ENCODE assay signal across 16 cellular contexts in genomic region chr3:171860830-171861535, GRCh38. TPM values are rescaled to one million over a fixed set of nuclear protein-coding genes. Genes with fewer than 3 reads are reported as not detected.
DNase-seq lines count a peak whose midpoint lies in the region; ATAC-seq and TF ChIP-seq lines count a peak whose summit lies in the region.
"Had no signal": no experiment of that assay in that cellular context is flagged by ENCODE, and none has a peak within 500 bp of the region (broad histone marks: within the 10 kb centered on the region; RNA-seq: fewer than 3 reads in every experiment).

No MANE protein-coding gene starts in this region.

- H3K9me2 ChIP-seq in GM23338 (ENCODE audit: insufficient read depth), result no peaks in the 10 kb centered on the region

- TF ChIP-seq CTCF in GM23338 (conservative IDR thresholded peaks at IDR 0.05; ENCODE audit: low read depth in 2 of 2), result no peak
- TF ChIP-seq CTCF in brain microvascular endothelial cell (IDR thresholded peaks at IDR 0.05; ENCODE audit: low read depth, low read length, missing control alignments), result no peak
- no peak for TF ChIP-seq CTCF in thoracic aorta (IDR thresholded peaks at IDR 0.05)
- no peak for TF ChIP-seq CTCF in CD4-positive, alpha-beta T cell (IDR thresholded peaks at IDR 0.05)

- no peaks in the 10 kb centered on the region for H4K20me1 ChIP-seq in GM23338 (replicated peaks; ENCODE audit: insufficient read depth)

- no peak overlapping the region for H3K27ac ChIP-seq in GM23338 (ENCODE audit: low read depth)
- peak overlapping the region; percentile 27 for H3K27ac ChIP-seq in brain microvascular endothelial cell
- no peak overlapping the region for H3K27ac ChIP-seq in thoracic aorta
- H3K27ac ChIP-seq in CD4-positive, alpha-beta memory T cell (ENCODE audit: low read depth, low read length), result no peak overlapping the region
- no peak overlapping the region for H3K27ac ChIP-seq in CD4-positive, alpha-beta T cell (ENCODE audit: low read depth, low read length)
- H3K27ac ChIP-seq: colonic mucosa, hepatocyte had no signal

- H3K79me2 ChIP-seq in GM23338 (replicated peaks; ENCODE audit: insufficient read depth), result no peaks in the 10 kb centered on the region
- H3K79me2 ChIP-seq: hepatocyte had no signal

- no peaks in the 10 kb centered on the region for H3K9me3 ChIP-seq in thoracic aorta
- no peaks in the 10 kb centered on the region for H3K9me3 ChIP-seq in CD4-positive, alpha-beta memory T cell (ENCODE audit: control insufficient read depth in 1 of 2, low read length in 2 of 2)
- no peaks in the 10 kb centered on the region for H3K9me3 ChIP-seq in CD4-positive, alpha-beta T cell (ENCODE audit: control insufficient read depth, low read length)
- H3K9me3 ChIP-seq: colonic mucosa had no signal

- H3K4me3 ChIP-seq in GM23338 (no peak overlapping the region), brain microvascular endothelial cell (ENCODE audit: low read depth, low read length) (no peak overlapping the region), thoracic aorta (no peak overlapping the region)
- H3K4me3 ChIP-seq in CD4-positive, alpha-beta memory T cell (ENCODE audit: low read length in 2 of 2), result no peak overlapping the region
- H3K4me3 ChIP-seq: colonic mucosa, hepatocyte had no signal

- DNase-seq in GM23338 (ENCODE audit: low spot score), result no peak
- DNase-seq in brain microvascular endothelial cell, result peak; percentile 67
- DNase-seq in left lobe of liver (ENCODE audit: low spot score), result no peak
- DNase-seq in thoracic aorta (ENCODE audit: low spot score), result no peak
- DNase-seq in CD4-positive, alpha-beta memory T cell, result no peak
- DNase-seq in T1000 (lab: John Stamatoyannopoulos, UW), result no peak
- DNase-seq in activated naive CD4-positive, alpha-beta T cell treated with Interleukin-2 at 50 U/mL for 16 hours, result no peak
- DNase-seq in CD4-positive, alpha-beta T cell, result no peak
- DNase-seq: colonic mucosa; naive thymus-derived CD8-positive, alpha-beta T cell; NCI-H2029 treated with DMSO at 0.1 percent for 48 hours; PC-3; stimulated activated CD4-positive, alpha-beta T cell treated with anti-CD3 and anti-CD28 coated beads, Interleukin-1b, Interleukin-23, amount 100 ng/mL, for 48 hours; stimulated activated naive CD8-positive, alpha-beta T cell treated with anti-CD3 and anti-CD28 coated beads, Interleukin-15, Interleukin-2, amounts not matched to agents 100 U/mL and 50 U/mL, for 24 hours had no signal

- no peak overlapping the region for H3K27ac Mint-ChIP-seq in GM23338
- H3K27ac Mint-ChIP-seq in CD4-positive, alpha-beta memory T cell, result no peak overlapping the region
- H3K27ac Mint-ChIP-seq in CD4-positive, alpha-beta T cell, result no peak overlapping the region
- H3K27ac Mint-ChIP-seq: activated T-helper 1 cell treated with anti-CD3 and anti-CD28 coated beads, Interleukin-12 subunit alpha, Interleukin-12 subunit beta, Interleukin-2, Interleukin-4 antibody, amounts not matched to agents 30 ng/mL and 10 ng/mL and 1 ng/mL, durations not matched to agents 14 hours and 24 hours and 36 hours had no signal

- in situ Hi-C loops in brain microvascular endothelial cell (cut with HindIII; ENCODE audit: low pct_ligation_motif_present, low sequenced_read_pairs), result no loop called here

- no peak overlapping the region for H3K4me3 Mint-ChIP-seq in GM23338
- no peak overlapping the region for H3K4me3 Mint-ChIP-seq in CD4-positive, alpha-beta memory T cell
- no peak overlapping the region for H3K4me3 Mint-ChIP-seq in CD4-positive, alpha-beta T cell
- H3K4me3 Mint-ChIP-seq: activated T-helper 1 cell treated with anti-CD3 and anti-CD28 coated beads, Interleukin-12 subunit alpha, Interleukin-12 subunit beta, Interleukin-2, Interleukin-4 antibody, amounts not matched to agents 30 ng/mL and 10 ng/mL and 1 ng/mL, durations not matched to agents 14 hours and 24 hours and 36 hours; naive thymus-derived CD8-positive, alpha-beta T cell had no signal

- H3K4me1 ChIP-seq in GM23338 (ENCODE audit: insufficient read depth), result peaks cover 14% of the 10 kb centered on the region; the same call in 1 of the 2 replicates
- H3K4me1 ChIP-seq in thoracic aorta (ENCODE audit: control insufficient read depth in 1 of 2, low read depth in 2 of 2), result peaks cover 8 to 18% of the 10 kb centered on the region in 2 donors
- no peaks in the 10 kb centered on the region for H3K4me1 ChIP-seq in CD4-positive, alpha-beta memory T cell (ENCODE audit: insufficient read depth, low read length)
- H3K4me1 ChIP-seq: colonic mucosa had no signal

- H3K4me2 ChIP-seq in GM23338, result no peak overlapping the region
- H3K4me2 ChIP-seq: hepatocyte had no signal

- H3K27me3 Mint-ChIP-seq in GM23338 (ENCODE audit: insufficient read depth, low read depth, poor library complexity), result peaks cover 2% of the 10 kb centered on the region
- H3K27me3 Mint-ChIP-seq in CD4-positive, alpha-beta memory T cell, result peaks cover 0 to 4% of the 10 kb centered on the region in 2 donors
- peaks cover 6% of the 10 kb centered on the region for H3K27me3 Mint-ChIP-seq in CD4-positive, alpha-beta T cell

- CTCF ChIA-PET in CD4-positive, alpha-beta memory T cell (lab: Charles Lee; ENCODE audit: partially characterized antibody), result no interaction called here
- CTCF ChIA-PET in CD4-positive, alpha-beta T cell (lab: Charles Lee), result no interaction called here

- peaks cover 11% of the 10 kb centered on the region for H3K4me1 Mint-ChIP-seq in GM23338
- no peaks in the 10 kb centered on the region for H3K4me1 Mint-ChIP-seq in CD4-positive, alpha-beta memory T cell
- no peaks in the 10 kb centered on the region for H3K4me1 Mint-ChIP-seq in CD4-positive, alpha-beta T cell (ENCODE audit: low read depth)
- H3K4me1 Mint-ChIP-seq: naive thymus-derived CD8-positive, alpha-beta T cell had no signal

- peaks cover 9% of the 10 kb centered on the region; the same call in 1 of the 2 replicates for H3K36me3 ChIP-seq in GM23338 (ENCODE audit: insufficient read depth)
- H3K36me3 ChIP-seq in brain microvascular endothelial cell (replicated peaks), result no peaks in the 10 kb centered on the region
- H3K36me3 ChIP-seq in thoracic aorta, result no peaks in the 10 kb centered on the region
- no peaks in the 10 kb centered on the region for H3K36me3 ChIP-seq in CD4-positive, alpha-beta memory T cell (ENCODE audit: insufficient read depth, low read length)
- H3K36me3 ChIP-seq: colonic mucosa had no signal

- peaks cover 31% of the 10 kb centered on the region; the same call in 2 of the 3 replicates for H3K9me3 Mint-ChIP-seq in GM23338
- H3K9me3 Mint-ChIP-seq in CD4-positive, alpha-beta memory T cell, result peaks cover 0 to 6% (median 2%) of the 10 kb centered on the region in 8 donors
- H3K9me3 Mint-ChIP-seq in CD4-positive, alpha-beta T cell, result no peaks in the 10 kb centered on the region

- peaks cover 18% of the 10 kb centered on the region; the same call in 2 of the 3 replicates for H3K36me3 Mint-ChIP-seq in GM23338 (ENCODE audit: low read depth)
- H3K36me3 Mint-ChIP-seq in CD4-positive, alpha-beta memory T cell, result no peaks in the 10 kb centered on the region
- no peaks in the 10 kb centered on the region for H3K36me3 Mint-ChIP-seq in CD4-positive, alpha-beta T cell (ENCODE audit: low read depth)

- H3F3A ChIP-seq in GM23338 (replicated peaks; ENCODE audit: low read depth), result no peaks in the 10 kb centered on the region

- POLR2A ChIA-PET in CD4-positive, alpha-beta memory T cell (lab: Charles Lee; ENCODE audit: partially characterized antibody), result no interaction called here
- POLR2A ChIA-PET in CD4-positive, alpha-beta T cell (lab: Charles Lee), result no interaction called here

- no peaks in the 10 kb centered on the region for H3K27me3 ChIP-seq in GM23338 (ENCODE audit: insufficient read depth)
- H3K27me3 ChIP-seq in brain microvascular endothelial cell (replicated peaks), result no peaks in the 10 kb centered on the region
- H3K27me3 ChIP-seq in thoracic aorta (replicated peaks; ENCODE audit: insufficient read depth), result no peaks in the 10 kb centered on the region
- peaks cover 3% of the 10 kb centered on the region for H3K27me3 ChIP-seq in CD4-positive, alpha-beta memory T cell (ENCODE audit: insufficient read depth, low read length)
- H3K27me3 ChIP-seq in CD4-positive, alpha-beta T cell (ENCODE audit: control insufficient read depth, insufficient read depth, low read length), result no peaks in the 10 kb centered on the region
- H3K27me3 ChIP-seq: colonic mucosa, hepatocyte had no signal

- intact Hi-C loops in CD4-positive, alpha-beta memory T cell (cut with micrococcal nuclease), result no loop called here
- intact Hi-C loops in CD4-positive, alpha-beta T cell (cut with DNase I, micrococcal nuclease), result no loop called here

- no peak for ATAC-seq in GM23338
- ATAC-seq in left lobe of liver, result peak; percentile 46
- peak; percentile 55 for ATAC-seq in thoracic aorta (ENCODE audit: insufficient number of reproducible peaks, low FRiP score, low read depth)
- ATAC-seq in CD4-positive, alpha-beta T cell (ENCODE audit: poor library complexity), result no peak
- ATAC-seq: naive thymus-derived CD8-positive, alpha-beta T cell; PC-3; stimulated activated naive CD8-positive, alpha-beta T cell treated with anti-CD3 and anti-CD28 coated beads, Interleukin-15, Interleukin-2, amounts not matched to agents 100 U/mL and 50 U/mL, for 24 hours had no signal

- 0 out of 2 replicates have a peak overlapping the region, but pooled peaks have one; percentile 10 for H2AFZ ChIP-seq in GM23338
- H2AFZ ChIP-seq: hepatocyte had no signal

TF ChIP-seq in GM23338, 12 proteins besides CTCF, POLR2A, EP300 and RAD21 (continues in another document):
- TF ChIP-seq POLR2AphosphoS5 (IDR thresholded peaks at IDR 0.05; ENCODE audit: low read depth) (no peak), NANOG (IDR thresholded peaks at IDR 0.05; ENCODE audit: borderline replicate concordance) (no peak), CREB1 (CRISPR knock-in tag; IDR thresholded peaks at IDR 0.05; ENCODE audit: low read depth) (no peak), JUNB (IDR thresholded peaks at IDR 0.05; ENCODE audit: unreplicated experiment) (no peak), EZH2 (IDR thresholded peaks at IDR 0.05; ENCODE audit: low read depth, unreplicated experiment) (no peak), ZNF331 (CRISPR knock-in tag; IDR thresholded peaks at IDR 0.05; ENCODE audit: low read depth) (no peak)

RNA-seq across cellular contexts. Expression of gene TMEM212, which starts 17.8 kb away (rescaled TPM):
- not detected in 2 replicates for total RNA-seq in GM23338 (2014; rRNA removed; shearing (Covaris generic))
- not detected in 2 replicates for polyA plus RNA-seq in GM23338 (2016; fragmentation: Nextera tagmentation; extraction: Ambion mirVana)
- not detected for total RNA-seq in left lobe of liver
- total RNA-seq in thoracic aorta, result not detected
- total RNA-seq in CD4-positive, alpha-beta memory T cell, result not detected
- polyA plus RNA-seq in CD4-positive, alpha-beta memory T cell, result not detected
- not detected for total RNA-seq in CD4-positive, alpha-beta T cell
- total RNA-seq: activated T-helper 1 cell treated with anti-CD3 and anti-CD28 coated beads, Interleukin-12 subunit alpha, Interleukin-12 subunit beta, Interleukin-2, Interleukin-4 antibody, amounts not matched to agents 30 ng/mL and 10 ng/mL and 1 ng/mL, durations not matched to agents 14 hours and 24 hours and 36 hours; colonic mucosa; hepatocyte; naive thymus-derived CD8-positive, alpha-beta T cell; PC-3 had no signal
- polyA plus RNA-seq: hepatocyte; naive thymus-derived CD8-positive, alpha-beta T cell had no signal

RNA-seq across cellular contexts. Expression of gene PLD1, which starts 50.7 kb away (rescaled TPM):
- total RNA-seq in GM23338 (2014; rRNA removed; shearing (Covaris generic)), result 2.2 and 6.7 TPM in 2 replicates
- polyA plus RNA-seq in GM23338 (2016; fragmentation: Nextera tagmentation; extraction: Ambion mirVana), result 1.4 and 2.0 TPM in 2 replicates
- total RNA-seq in left lobe of liver (15.2 TPM), thoracic aorta (10 to 100 TPM; 51.3 to 95.2 TPM)
- 1 to 10 TPM; 1.2 to 2.0 TPM for total RNA-seq in CD4-positive, alpha-beta memory T cell
- polyA plus RNA-seq in CD4-positive, alpha-beta memory T cell, result 1 to 10 TPM in 1 of 2 donors, not detected in 1; 1.3 TPM
- 1 to 10 TPM in 1 of 2 experiments, under 1 TPM in 1; 0.22 to 1.0 TPM for total RNA-seq in CD4-positive, alpha-beta T cell
- polyA plus RNA-seq: naive thymus-derived CD8-positive, alpha-beta T cell had no signal

Comparison
In these comparisons a context has a peak if more than half of its experiments do, and no peak if none do; other contexts are left out.
1. ATAC-seq: peak in left lobe of liver (single experiment) and thoracic aorta (single experiment); none in GM23338 (single experiment) and CD4-positive, alpha-beta T cell (single experiment).